ENCODE assay signal across 8 cellular contexts in the genomic region with DNA sequence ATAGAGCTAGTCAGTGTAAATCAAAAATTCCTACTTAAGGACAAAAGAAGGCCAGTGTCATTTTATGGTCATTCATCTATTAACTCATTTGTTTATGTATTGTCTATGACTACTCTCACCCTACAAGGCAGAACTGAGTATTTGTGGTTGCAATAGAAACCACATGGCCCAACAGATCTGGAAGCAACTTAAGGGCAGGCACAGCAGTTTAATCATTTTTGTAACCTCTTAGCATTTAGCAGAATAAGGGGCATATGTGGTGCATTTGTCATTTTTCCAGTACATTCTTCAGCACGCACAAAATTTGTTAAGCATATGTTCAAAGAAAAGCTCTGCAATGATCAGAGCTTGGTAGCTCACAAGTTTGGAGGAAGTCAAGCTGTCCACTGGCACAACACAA. TPM values are rescaled to one million over a fixed set of nuclear protein-coding genes. Genes with fewer than 3 reads are reported as not detected.
DNase-seq lines count a peak whose midpoint lies in the region; ATAC-seq, FAIRE-seq and TF ChIP-seq lines count a peak whose summit lies in the region.

No MANE protein-coding gene starts in this region.

- no peaks in the 10 kb centered on the region for H3K27me3 ChIP-seq in duodenal mucosa (ENCODE audit: control insufficient read depth in 1 of 2, insufficient read depth in 2 of 2, low read length in 2 of 2)
- H3K27me3 ChIP-seq in neuronal stem cell (ENCODE audit: control insufficient read depth in 3 of 3, insufficient read depth in 3 of 3, low read depth in 1 of 3, low read length in 3 of 3) = no peaks in the 10 kb centered on the region

- H3K27ac ChIP-seq in duodenal mucosa (ENCODE audit: low read depth, low read length) = no peak overlapping the region
- H3K27ac ChIP-seq in neuronal stem cell (replicated peaks; ENCODE audit: low read length) = no peak overlapping the region

- H3K14ac ChIP-seq in neuronal stem cell (ENCODE audit: low read length) = no peak overlapping the region

- peak; percentile 49 to 63 for ATAC-seq in activated T-cell treated with anti-CD3 and anti-CD28 coated beads, Interleukin-2, amount 50 U/mL, for 72 hours (replicated peaks in 1 of 2)
- peak; percentile 50 for ATAC-seq in HG02571 (IDR thresholded peaks at IDR 0.05; ENCODE audit: unreplicated experiment)

- H3K4me3 Mint-ChIP-seq in activated T-cell treated with anti-CD3 and anti-CD28 coated beads, Interleukin-2, amount 50 U/mL, for 72 hours = peak overlapping the region; percentile 86 to 97

- H3K27ac Mint-ChIP-seq in activated T-cell treated with anti-CD3 and anti-CD28 coated beads, Interleukin-2, amount 50 U/mL, for 72 hours = peak overlapping the region; percentile 92

- H3K4me1 ChIP-seq in duodenal mucosa (ENCODE audit: control insufficient read depth in 1 of 2, insufficient read depth in 2 of 2, low read length in 2 of 2) = peaks cover 45 to 46% of the 10 kb centered on the region in 2 donors
- H3K4me1 ChIP-seq in neuronal stem cell (ENCODE audit: control insufficient read depth in 2 of 2, insufficient read depth in 1 of 2, low read depth in 1 of 2, low read length in 2 of 2) = peaks cover 4 to 12% of the 10 kb centered on the region in 2 donors

- no peak for FAIRE-seq in H54 (lab: Jason Lieb, UNC)

- no peak overlapping the region for H2AK5ac ChIP-seq in neuronal stem cell (ENCODE audit: low read depth, low read length)

- no peaks in the 10 kb centered on the region for H3K9me3 ChIP-seq in duodenal mucosa (ENCODE audit: control insufficient read depth in 1 of 2, low read length in 2 of 2)
- H3K9me3 ChIP-seq in neuronal stem cell (replicated peaks in 1 of 2; ENCODE audit: control insufficient read depth in 2 of 2, insufficient read depth in 1 of 2, low read depth in 1 of 2, low read length in 2 of 2) = no peaks in the 10 kb centered on the region

- H2BK5ac ChIP-seq in neuronal stem cell (ENCODE audit: low read length) = no peak overlapping the region

- no peak for TF ChIP-seq POLR2A in H54 (IDR thresholded peaks at IDR 0.05; ENCODE audit: low read depth, low read length)

- no CpG with 5 or more reads among the region's 1 CpG for WGBS in neuronal stem cell (ENCODE audit: extremely low coverage in 2 of 2, insufficient read length in 2 of 2, insufficient replicate concordance in 1 of 2), 2 donors

- peak overlapping the region; percentile 59 for H3K4me2 ChIP-seq in neuronal stem cell (ENCODE audit: insufficient read depth, low read length, poor library complexity, severe bottlenecking)

- H3K18ac ChIP-seq in neuronal stem cell (ENCODE audit: low read length) = no peak overlapping the region

- H2BK12ac ChIP-seq in neuronal stem cell (ENCODE audit: low read length) = no peak overlapping the region

- no peak overlapping the region for H3K4ac ChIP-seq in neuronal stem cell (ENCODE audit: low read length)

- no peak overlapping the region for H4K8ac ChIP-seq in neuronal stem cell (ENCODE audit: low read depth, low read length)

- H3K36me3 Mint-ChIP-seq in activated T-cell treated with anti-CD3 and anti-CD28 coated beads, Interleukin-2, amount 50 U/mL, for 72 hours (ENCODE audit: insufficient read depth in 2 of 2) = peaks cover 0 to 14% of the 10 kb centered on the region in 2 donors

- peaks cover 3% of the 10 kb centered on the region for H3K79me1 ChIP-seq in neuronal stem cell (ENCODE audit: low read depth, low read length)

- peak overlapping the region; percentile 98 for H3K4me3 ChIP-seq in duodenal mucosa (ENCODE audit: low read depth in 1 of 2, low read length in 2 of 2)
- peak overlapping the region in 1 of 2 donors; percentile 86 for H3K4me3 ChIP-seq in neuronal stem cell (ENCODE audit: low read length in 2 of 2)

- H3K36me3 ChIP-seq in duodenal mucosa (ENCODE audit: control insufficient read depth in 1 of 2, insufficient read depth in 2 of 2, low read length in 2 of 2) (peaks cover 4 to 5% of the 10 kb centered on the region in 2 donors), neuronal stem cell (replicated peaks in 1 of 2; ENCODE audit: control insufficient read depth in 2 of 2, insufficient read depth in 2 of 2, low read length in 2 of 2) (peaks cover 0 to 11% of the 10 kb centered on the region in 2 donors)

- H2BK15ac ChIP-seq in neuronal stem cell (ENCODE audit: low read length) = no peak overlapping the region

- H3K9ac ChIP-seq in duodenal mucosa (ENCODE audit: low read depth in 1 of 2, low read length in 2 of 2) (peak overlapping the region; percentile 80 to 95), neuronal stem cell (ENCODE audit: low read depth, low read length, poor library complexity) (no peak overlapping the region)

- H4K91ac ChIP-seq in neuronal stem cell (ENCODE audit: low read depth, low read length, poor library complexity) = no peak overlapping the region

- H3K9me3 Mint-ChIP-seq in activated T-cell treated with anti-CD3 and anti-CD28 coated beads, Interleukin-2, amount 50 U/mL, for 72 hours = no peaks in the 10 kb centered on the region

- H2BK120ac ChIP-seq in neuronal stem cell (ENCODE audit: low read depth, low read length) = no peak overlapping the region

- H3K4me1 Mint-ChIP-seq in activated T-cell treated with anti-CD3 and anti-CD28 coated beads, Interleukin-2, amount 50 U/mL, for 72 hours (ENCODE audit: low read depth) = peaks cover 50% of the 10 kb centered on the region

- H2AFZ ChIP-seq in neuronal stem cell (ENCODE audit: low read length) = no peak overlapping the region

- peak; percentile 50 to 51 for DNase-seq in activated T-cell treated with anti-CD3 and anti-CD28 coated beads, Interleukin-2, amount 50 U/mL, for 72 hours
- no peak for DNase-seq in activated T-cell treated with anti-CD3 and anti-CD28 coated beads, Interleukin-2, amount 50 U/mL, for 48 hours
- DNase-seq in NOMO-1 treated with DMSO at 0.1 percent for 48 hours (lab: John Stamatoyannopoulos, UW; ENCODE audit: unreplicated experiment) (peak; percentile 74), neuronal stem cell (ENCODE audit: low spot score) (no peak), NCI-H1694 (lab: John Stamatoyannopoulos, UW) (no peak), H54 (ENCODE audit: insufficient read length, low spot score) (no peak)

- no peak overlapping the region for H3K23ac ChIP-seq in neuronal stem cell (ENCODE audit: low read depth, low read length, poor library complexity)

- H3K27me3 Mint-ChIP-seq in activated T-cell treated with anti-CD3 and anti-CD28 coated beads, Interleukin-2, amount 50 U/mL, for 72 hours (ENCODE audit: low read depth) = no peaks in the 10 kb centered on the region

RNA-seq across cellular contexts. Expression of gene FKBP15, which starts 1.1 kb away (rescaled TPM):
- 10 to 100 TPM; 24.7 to 26.0 TPM for total RNA-seq in activated T-cell treated with anti-CD3 and anti-CD28 coated beads, Interleukin-2, amount 50 U/mL, for 72 hours
- polyA plus RNA-seq in neuronal stem cell (2013, experiment 1 of 2) = 6.9 TPM
- 6.9 TPM for polyA plus RNA-seq in neuronal stem cell (2013, experiment 2 of 2)

RNA-seq across cellular contexts. Expression of gene SLC31A1, which starts 1.4 kb away (rescaled TPM):
- total RNA-seq in activated T-cell treated with anti-CD3 and anti-CD28 coated beads, Interleukin-2, amount 50 U/mL, for 72 hours = 1 to 10 TPM; 7.9 to 8.8 TPM
- 21.3 TPM for polyA plus RNA-seq in neuronal stem cell (2013, experiment 1 of 2)
- 21.4 TPM for polyA plus RNA-seq in neuronal stem cell (2013, experiment 2 of 2)

RNA-seq across cellular contexts. Expression of gene CDC26, which starts 55.4 kb away (rescaled TPM):
- 10 to 100 TPM; 45.4 to 58.4 TPM for total RNA-seq in activated T-cell treated with anti-CD3 and anti-CD28 coated beads, Interleukin-2, amount 50 U/mL, for 72 hours
- polyA plus RNA-seq in neuronal stem cell (2013, experiment 1 of 2) = 52.3 TPM
- 50.0 TPM for polyA plus RNA-seq in neuronal stem cell (2013, experiment 2 of 2)

RNA-seq across cellular contexts. Expression of gene PRPF4, which starts 55.5 kb away (rescaled TPM):
- total RNA-seq in activated T-cell treated with anti-CD3 and anti-CD28 coated beads, Interleukin-2, amount 50 U/mL, for 72 hours = 10 to 100 TPM; 34.0 to 49.0 TPM
- 23.7 TPM for polyA plus RNA-seq in neuronal stem cell (2013, experiment 1 of 2)
- 23.9 TPM for polyA plus RNA-seq in neuronal stem cell (2013, experiment 2 of 2)

Comparison
In these comparisons a context has a peak if more than half of its experiments do, and no peak if none do; other contexts are left out.
1. DNase-seq: peak in activated T-cell treated with anti-CD3 and anti-CD28 coated beads, Interleukin-2, amount 50 U/mL, for 72 hours (2 of 2) and NOMO-1 treated with DMSO at 0.1 percent for 48 hours (single experiment); none in activated T-cell treated with anti-CD3 and anti-CD28 coated beads, Interleukin-2, amount 50 U/mL, for 48 hours (0 of 2), neuronal stem cell (single experiment), NCI-H1694 (single experiment) and H54 (single experiment).